15 cellular contexts compared by ENCODE assay signal in the genomic region with DNA sequence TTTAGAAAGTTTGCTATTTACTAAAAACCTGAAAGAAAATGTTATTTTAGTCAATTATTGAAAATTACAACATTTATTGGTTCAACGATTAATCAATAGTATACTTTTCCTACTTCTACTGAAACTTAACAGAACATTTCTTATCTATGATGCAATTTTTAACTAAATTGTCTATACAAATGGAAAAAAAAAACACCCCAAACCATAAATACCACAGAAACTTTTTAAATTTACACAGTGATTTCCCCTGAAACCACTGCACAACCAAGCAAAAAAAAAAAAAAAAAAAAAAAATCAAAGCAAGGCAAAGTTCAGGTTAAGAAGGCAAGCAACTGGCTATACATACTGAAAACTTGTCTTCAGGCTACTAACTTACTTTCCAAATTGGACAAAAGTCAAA.
A peak's percentile ranks its signal among the peaks of the same experiment; 100 is the strongest.
DNase-seq lines count a peak whose midpoint lies in the region; ATAC-seq and TF ChIP-seq lines count a peak whose summit lies in the region.
"Had no signal": no experiment of that assay in that cellular context is flagged by ENCODE, and none has a peak within 500 bp of the region (broad histone marks: within the 10 kb centered on the region; RNA-seq: fewer than 3 reads in every experiment).

No MANE protein-coding gene starts in this region.

- H3K36me3 Mint-ChIP-seq in activated naive CD4-positive, alpha-beta T cell treated with anti-CD3 and anti-CD28 coated beads, Interleukin-2, amount 10 ng/mL, durations not matched to agents 7 days and 5 days: peaks cover 35% of the 10 kb centered on the region
- peaks cover 27 to 33% of the 10 kb centered on the region in 2 donors for H3K36me3 Mint-ChIP-seq in stimulated activated naive B cell treated with anti-CD40 and anti-IgM and Interleukin-4, amounts not matched to agents 10 μg/mL and 1 μg/mL and 100 μg/mL, for 72 hours

- H3K4me1 Mint-ChIP-seq in activated naive CD4-positive, alpha-beta T cell treated with anti-CD3 and anti-CD28 coated beads, Interleukin-2, amount 10 ng/mL, durations not matched to agents 7 days and 5 days: peaks cover 22% of the 10 kb centered on the region
- H3K4me1 Mint-ChIP-seq in stimulated activated naive B cell treated with anti-CD40 and anti-IgM and Interleukin-4, amounts not matched to agents 10 μg/mL and 1 μg/mL and 100 μg/mL, for 72 hours: peaks cover 14 to 21% of the 10 kb centered on the region in 2 donors

- intact Hi-C loops in PC-9 (cut with micrococcal nuclease; ENCODE audit: unreplicated experiment): no loop called here

- H3K79me2 ChIP-seq in PC-9 (ENCODE audit: low read depth): no peaks in the 10 kb centered on the region
- H3K79me2 ChIP-seq in trophoblast cell (ENCODE audit: control insufficient read depth, insufficient read depth, low read length, poor library complexity): no peaks in the 10 kb centered on the region

- DNase-seq in activated naive CD4-positive, alpha-beta T cell treated with anti-CD3 and anti-CD28 coated beads, Interleukin-2, amount 10 ng/mL, durations not matched to agents 7 days and 5 days: no peak
- DNase-seq in activated naive CD4-positive, alpha-beta T cell treated with Interleukin-2 at 50 U/mL for 16 hours: no peak
- no peak for DNase-seq in stimulated activated naive B cell treated with anti-CD40 and anti-IgM and Interleukin-4, amounts not matched to agents 10 μg/mL and 1 μg/mL and 100 μg/mL, for 72 hours
- DNase-seq in HPDE6-E6E7 (ENCODE audit: extremely low spot score) (no peak), PC-9 (no peak), trophoblast cell (no peak)
- DNase-seq: DMS79 treated with DMSO at 0.1 percent for 48 hours; effector memory CD8-positive, alpha-beta T cell; head of caudate nucleus; lower lobe of right lung; NCI-H1092 treated with DMSO at 0.1 percent for 48 hours; stimulated activated CD4-positive, alpha-beta T cell treated with anti-CD3 and anti-CD28 coated beads, Interleukin-15, amount 100 ng/mL, for 24 hours had no signal

- no peaks in the 10 kb centered on the region for H3K27me3 ChIP-seq in PC-9 (ENCODE audit: insufficient read depth, low read depth)
- no peaks in the 10 kb centered on the region for H3K27me3 ChIP-seq in trophoblast cell (ENCODE audit: insufficient read depth, low read length)

- H3F3A ChIP-seq in PC-9 (ENCODE audit: insufficient read depth, low read depth): 0 out of 2 replicates have a peak, but pooled peaks cover 5% of the 10 kb centered on the region

- H2AFZ ChIP-seq in PC-9 (no peak overlapping the region), trophoblast cell (ENCODE audit: insufficient read depth, low read length, poor library complexity) (no peak overlapping the region)

- no peak overlapping the region for H2BK5ac ChIP-seq in trophoblast cell (ENCODE audit: low read depth, low read length, poor library complexity)

- no peaks in the 10 kb centered on the region for H3K9me3 Mint-ChIP-seq in activated naive CD4-positive, alpha-beta T cell treated with anti-CD3 and anti-CD28 coated beads, Interleukin-2, amount 10 ng/mL, durations not matched to agents 7 days and 5 days
- no peaks in the 10 kb centered on the region for H3K9me3 Mint-ChIP-seq in stimulated activated naive B cell treated with anti-CD40 and anti-IgM and Interleukin-4, amounts not matched to agents 10 μg/mL and 1 μg/mL and 100 μg/mL, for 72 hours
- H3K9me3 Mint-ChIP-seq: effector memory CD8-positive, alpha-beta T cell had no signal

- POLR2A ChIA-PET in PC-9 (lab: Charles Lee; ENCODE audit: unreplicated experiment): interaction anchor here (0.6 kb wide), 1 partner anchor 1084 kb away, joined by 3 read pairs; no protein-coding TSS in a partner anchor

- H3K4me2 ChIP-seq in PC-9 (no peak overlapping the region), trophoblast cell (ENCODE audit: low read length) (no peak overlapping the region)

- no peaks in the 10 kb centered on the region for H3K4me1 ChIP-seq in PC-9 (replicated peaks; ENCODE audit: insufficient read depth)
- no peaks in the 10 kb centered on the region for H3K4me1 ChIP-seq in trophoblast cell (ENCODE audit: control insufficient read depth in 1 of 2, insufficient read depth in 2 of 2, low read length in 2 of 2)
- H3K4me1 ChIP-seq: lower lobe of right lung had no signal

- H3K9me3 ChIP-seq in PC-9 (ENCODE audit: insufficient read depth, low read depth): no peaks in the 10 kb centered on the region
- H3K9me3 ChIP-seq in trophoblast cell (ENCODE audit: insufficient read depth, low read depth, low read length): no peaks in the 10 kb centered on the region
- H3K9me3 ChIP-seq: lower lobe of right lung had no signal

- H3K9me2 ChIP-seq in PC-9 (ENCODE audit: insufficient read depth): no peaks in the 10 kb centered on the region

- H3K27ac ChIP-seq in PC-9: no peak overlapping the region
- no peak overlapping the region for H3K27ac ChIP-seq in trophoblast cell (ENCODE audit: low read depth, low read length)
- H3K27ac ChIP-seq: lower lobe of right lung had no signal

- H3K23ac ChIP-seq in trophoblast cell (ENCODE audit: low read length): no peak overlapping the region

- no peak overlapping the region for H3K14ac ChIP-seq in trophoblast cell (ENCODE audit: low read length)

- CTCF ChIA-PET in activated naive CD4-positive, alpha-beta T cell treated with anti-CD3 and anti-CD28 coated beads, Interleukin-2, amount 10 ng/mL, durations not matched to agents 7 days and 5 days (lab: Charles Lee): no interaction called here
- CTCF ChIA-PET in PC-9 (lab: Charles Lee): no interaction called here

- no peak overlapping the region for H4K91ac ChIP-seq in trophoblast cell (ENCODE audit: low read depth, low read length)

- TF ChIP-seq CTCF in PC-9 (conservative IDR thresholded peaks at IDR 0.05): no peak

- H3K27me3 Mint-ChIP-seq in activated naive CD4-positive, alpha-beta T cell treated with anti-CD3 and anti-CD28 coated beads, Interleukin-2, amount 10 ng/mL, durations not matched to agents 7 days and 5 days: no peaks in the 10 kb centered on the region
- H3K27me3 Mint-ChIP-seq in stimulated activated naive B cell treated with anti-CD40 and anti-IgM and Interleukin-4, amounts not matched to agents 10 μg/mL and 1 μg/mL and 100 μg/mL, for 72 hours: no peaks in the 10 kb centered on the region
- H3K27me3 Mint-ChIP-seq: effector memory CD8-positive, alpha-beta T cell had no signal

- H2BK120ac ChIP-seq in trophoblast cell (ENCODE audit: insufficient read depth, low read length, poor library complexity): no peak overlapping the region

- no peak overlapping the region for H4K12ac ChIP-seq in trophoblast cell (ENCODE audit: low read depth, low read length)

- no CpG with 5 or more reads among the region's 1 CpG for WGBS in trophoblast cell (ENCODE audit: extremely low coverage, insufficient coverage, insufficient read length)

- no peaks in the 10 kb centered on the region for H4K20me1 ChIP-seq in PC-9 (ENCODE audit: insufficient read depth)

- H2AK5ac ChIP-seq in trophoblast cell (ENCODE audit: low read length): no peak overlapping the region

- no TSS peak for BruUV-seq in PC-9 (replicated peaks; lab: Mats Ljungman, UMichigan)

- H3K4me3 ChIP-seq in PC-9 (no peak overlapping the region), trophoblast cell (ENCODE audit: low read depth, low read length) (no peak overlapping the region)
- H3K4me3 ChIP-seq: lower lobe of right lung had no signal

- ATAC-seq in GM21619 (IDR thresholded peaks at IDR 0.05; ENCODE audit: unreplicated experiment) (peak; percentile 59), HG03342 (IDR thresholded peaks at IDR 0.05; ENCODE audit: unreplicated experiment) (peak; percentile 36)
- ATAC-seq in stimulated activated naive B cell treated with anti-CD40 and anti-IgM and Interleukin-4, amounts not matched to agents 10 μg/mL and 1 μg/mL and 100 μg/mL, for 72 hours (replicated peaks): peak; percentile 76 to 83
- ATAC-seq: effector memory CD8-positive, alpha-beta T cell; lower lobe of right lung; SK-N-SH treated with all-trans-retinoic acid at 6 μM for 48 hours had no signal

- no peak overlapping the region for H2BK12ac ChIP-seq in trophoblast cell (ENCODE audit: low read length)

- peak overlapping the region; percentile 67 for H3K27ac Mint-ChIP-seq in activated naive CD4-positive, alpha-beta T cell treated with anti-CD3 and anti-CD28 coated beads, Interleukin-2, amount 10 ng/mL, durations not matched to agents 7 days and 5 days
- no peak overlapping the region for H3K27ac Mint-ChIP-seq in stimulated activated naive B cell treated with anti-CD40 and anti-IgM and Interleukin-4, amounts not matched to agents 10 μg/mL and 1 μg/mL and 100 μg/mL, for 72 hours

- no peak overlapping the region for H3K9ac ChIP-seq in trophoblast cell (ENCODE audit: low read length)

- H4K8ac ChIP-seq in trophoblast cell (ENCODE audit: low read depth, low read length): no peak overlapping the region

- no peak overlapping the region for H3K4ac ChIP-seq in trophoblast cell (ENCODE audit: low read depth, low read length)

- H3K36me3 ChIP-seq in PC-9 (ENCODE audit: low read depth): no peaks in the 10 kb centered on the region; the same call in 1 of the 2 replicates
- H3K36me3 ChIP-seq in trophoblast cell (ENCODE audit: control insufficient read depth in 1 of 2, insufficient read depth in 2 of 2, low read length in 2 of 2): peaks cover 0 to 6% of the 10 kb centered on the region in 2 experiments

- no peaks in the 10 kb centered on the region for H3K79me1 ChIP-seq in trophoblast cell (ENCODE audit: low read length)

- H3K18ac ChIP-seq in trophoblast cell (ENCODE audit: low read length): no peak overlapping the region

- no peak overlapping the region for H3K4me3 Mint-ChIP-seq in activated naive CD4-positive, alpha-beta T cell treated with anti-CD3 and anti-CD28 coated beads, Interleukin-2, amount 10 ng/mL, durations not matched to agents 7 days and 5 days
- no peak overlapping the region for H3K4me3 Mint-ChIP-seq in stimulated activated naive B cell treated with anti-CD40 and anti-IgM and Interleukin-4, amounts not matched to agents 10 μg/mL and 1 μg/mL and 100 μg/mL, for 72 hours
- H3K4me3 Mint-ChIP-seq: effector memory CD8-positive, alpha-beta T cell had no signal
